In the genomic region with DNA sequence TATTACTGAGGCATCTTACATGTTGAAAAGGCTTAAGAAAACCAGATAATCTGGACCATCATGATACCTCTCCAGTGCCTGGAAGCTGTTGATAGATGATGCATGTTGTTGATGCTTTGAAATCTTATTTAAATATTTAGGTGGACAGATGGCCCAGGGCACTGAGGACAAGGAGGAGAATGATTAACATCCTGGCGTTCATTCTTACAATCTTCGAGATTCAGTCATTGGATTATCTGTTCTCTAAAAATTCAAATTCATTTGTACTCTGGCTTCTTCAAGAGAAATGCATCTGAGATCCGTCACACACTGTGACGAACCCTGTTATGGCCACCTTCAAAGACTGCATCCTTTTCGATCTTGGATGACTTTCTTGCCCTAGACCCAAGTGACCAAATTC, we compare ENCODE assay signal across 34 cellular contexts.
"Had no signal": no experiment of that assay in that cellular context is flagged by ENCODE, and none has a peak within 500 bp of the region (broad histone marks: within the 10 kb centered on the region; RNA-seq: fewer than 3 reads in every experiment).

No MANE protein-coding gene starts in this region.

- H3K36me3 Mint-ChIP-seq: activated CD4-positive, alpha-beta memory T cell treated with anti-CD3 and anti-CD28 coated beads for 36 hours; activated CD8-positive, alpha-beta memory T cell treated with anti-CD3 and anti-CD28 coated beads, Interleukin-2, amount 10 ng/mL, durations not matched to agents 7 days and 5 days; activated naive CD4-positive, alpha-beta T cell treated with anti-CD3 and anti-CD28 coated beads, Interleukin-2, amount 50 U/mL, for 24 hours; activated naive CD8-positive, alpha-beta T cell treated with anti-CD3 and anti-CD28 coated beads for 36 hours had no signal

- H3K27me3 Mint-ChIP-seq: activated CD4-positive, alpha-beta memory T cell treated with anti-CD3 and anti-CD28 coated beads for 36 hours; activated naive CD4-positive, alpha-beta T cell treated with anti-CD3 and anti-CD28 coated beads, Interleukin-2, amount 50 U/mL, for 24 hours; activated naive CD8-positive, alpha-beta T cell treated with anti-CD3 and anti-CD28 coated beads, Interleukin-2, amount 50 U/mL, for 24 hours; T-helper 17 cell had no signal

- H3K4me3 Mint-ChIP-seq: activated CD4-positive, alpha-beta memory T cell treated with anti-CD3 and anti-CD28 coated beads for 36 hours; activated CD8-positive, alpha-beta memory T cell treated with anti-CD3 and anti-CD28 coated beads, Interleukin-2, amount 10 ng/mL, durations not matched to agents 7 days and 5 days; activated CD8-positive, alpha-beta T cell treated with anti-CD3 and anti-CD28 coated beads, Interleukin-2, amount 10 ng/mL, durations not matched to agents 7 days and 5 days; activated naive CD4-positive, alpha-beta T cell treated with anti-CD3 and anti-CD28 coated beads for 36 hours; activated naive CD4-positive, alpha-beta T cell treated with anti-CD3 and anti-CD28 coated beads, Interleukin-2, amount 50 U/mL, for 24 hours; activated naive CD8-positive, alpha-beta T cell treated with anti-CD3 and anti-CD28 coated beads for 36 hours; activated naive CD8-positive, alpha-beta T cell treated with anti-CD3 and anti-CD28 coated beads, Interleukin-2, amount 50 U/mL, for 24 hours; activated T-helper 1 cell treated with anti-CD3 and anti-CD28 coated beads, Interleukin-12 subunit alpha, Interleukin-12 subunit beta, Interleukin-2, Interleukin-4 antibody, amounts not matched to agents 30 ng/mL and 10 ng/mL and 1 ng/mL, durations not matched to agents 14 hours and 24 hours and 36 hours; effector memory CD8-positive, alpha-beta T cell; T-helper 17 cell; T-helper 2 cell treated with Interferon-gamma antibody and Interleukin-4, amounts not matched to agents 5 μg/mL and 100 μg/mL, for 36 hours had no signal

- DNase-seq: activated CD4-positive, alpha-beta memory T cell treated with anti-CD3 and anti-CD28 coated beads for 36 hours; activated CD4-positive, alpha-beta T cell treated with anti-CD3 and anti-CD28 coated beads for 1 hour; activated CD4-positive, alpha-beta T cell treated with anti-CD3 and anti-CD28 coated beads for 4 hours; activated CD4-positive, CD25-positive, alpha-beta regulatory T cell; activated CD8-positive, alpha-beta memory T cell treated with anti-CD3 and anti-CD28 coated beads, Interleukin-2, amount 10 ng/mL, durations not matched to agents 7 days and 5 days; activated CD8-positive, alpha-beta memory T cell treated with anti-CD3 and anti-CD28 coated beads, Interleukin-2, amount 50 U/mL, for 4 hours; activated CD8-positive, alpha-beta T cell treated with anti-CD3 and anti-CD28 coated beads, Interleukin-2, amount 10 ng/mL, durations not matched to agents 7 days and 5 days; activated effector memory CD4-positive, alpha-beta T cell treated with anti-CD3 and anti-CD28 coated beads, Interleukin-2, amount 50 U/mL, for 16 hours; activated naive CD4-positive, alpha-beta T cell treated with anti-CD3 and anti-CD28 coated beads for 36 hours; activated naive CD8-positive, alpha-beta T cell treated with anti-CD3 and anti-CD28 coated beads for 36 hours; activated naive CD8-positive, alpha-beta T cell treated with anti-CD3 and anti-CD28 coated beads, Interleukin-2, amount 50 U/mL, for 24 hours; activated T-cell treated with anti-CD3 and anti-CD28 coated beads, Interleukin-2, amount 50 U/mL, for 1 hour; activated T-cell treated with anti-CD3 and anti-CD28 coated beads, Interleukin-2, amount 50 U/mL, for 48 hours; adrenal gland; amygdala; aorta; body of pancreas; caudate nucleus; cortex of kidney; dermis blood vessel endothelial cell; effector CD4-positive, alpha-beta T cell; effector memory CD8-positive, alpha-beta T cell; erythroblast; foreskin keratinocyte; gastrocnemius medialis; heart right ventricle; T-helper 1 cell; T-helper 17 cell; T1000 had no signal

- FAIRE-seq: colon had no signal

- H3K4me1 Mint-ChIP-seq: activated CD8-positive, alpha-beta memory T cell treated with anti-CD3 and anti-CD28 coated beads, Interleukin-2, amount 10 ng/mL, durations not matched to agents 7 days and 5 days; activated naive CD4-positive, alpha-beta T cell treated with anti-CD3 and anti-CD28 coated beads, Interleukin-2, amount 50 U/mL, for 24 hours; activated naive CD8-positive, alpha-beta T cell treated with anti-CD3 and anti-CD28 coated beads for 36 hours; activated naive CD8-positive, alpha-beta T cell treated with anti-CD3 and anti-CD28 coated beads, Interleukin-2, amount 50 U/mL, for 24 hours; T-helper 17 cell had no signal

- H3K9me3 Mint-ChIP-seq: activated CD4-positive, alpha-beta memory T cell treated with anti-CD3 and anti-CD28 coated beads for 36 hours; activated naive CD4-positive, alpha-beta T cell treated with anti-CD3 and anti-CD28 coated beads for 36 hours; activated naive CD4-positive, alpha-beta T cell treated with anti-CD3 and anti-CD28 coated beads, Interleukin-2, amount 50 U/mL, for 24 hours; activated naive CD8-positive, alpha-beta T cell treated with anti-CD3 and anti-CD28 coated beads for 36 hours; activated naive CD8-positive, alpha-beta T cell treated with anti-CD3 and anti-CD28 coated beads, Interleukin-2, amount 50 U/mL, for 24 hours; activated T-helper 1 cell treated with anti-CD3 and anti-CD28 coated beads, Interleukin-12 subunit alpha, Interleukin-12 subunit beta, Interleukin-2, Interleukin-4 antibody, amounts not matched to agents 30 ng/mL and 10 ng/mL and 1 ng/mL, durations not matched to agents 14 hours and 24 hours and 36 hours; activated T-helper 2 cell treated with anti-CD3 and anti-CD28 coated beads, Interferon-gamma antibody, Interleukin-2, Interleukin-4, amounts not matched to agents 10 μg/mL and 5 μg/mL and 100 μg/mL, durations not matched to agents 14 hours and 24 hours and 36 hours; effector memory CD8-positive, alpha-beta T cell; T-helper 2 cell treated with Interferon-gamma antibody and Interleukin-4, amounts not matched to agents 5 μg/mL and 100 μg/mL, for 36 hours had no signal

- ATAC-seq: activated CD8-positive, alpha-beta memory T cell treated with anti-CD3 and anti-CD28 coated beads, Interleukin-2, amount 10 ng/mL, durations not matched to agents 7 days and 5 days; activated CD8-positive, alpha-beta T cell treated with anti-CD3 and anti-CD28 coated beads, Interleukin-2, amount 10 ng/mL, durations not matched to agents 7 days and 5 days; activated naive CD8-positive, alpha-beta T cell treated with anti-CD3 and anti-CD28 coated beads, Interleukin-2, amount 50 U/mL, for 24 hours; body of pancreas; effector memory CD8-positive, alpha-beta T cell; foreskin keratinocyte; gastrocnemius medialis; heart right ventricle; T-helper 17 cell had no signal

- H3K27ac Mint-ChIP-seq: activated CD4-positive, alpha-beta memory T cell treated with anti-CD3 and anti-CD28 coated beads for 36 hours; activated CD8-positive, alpha-beta memory T cell treated with anti-CD3 and anti-CD28 coated beads, Interleukin-2, amount 10 ng/mL, durations not matched to agents 7 days and 5 days; activated CD8-positive, alpha-beta T cell treated with anti-CD3 and anti-CD28 coated beads, Interleukin-2, amount 10 ng/mL, durations not matched to agents 7 days and 5 days; activated naive CD4-positive, alpha-beta T cell treated with anti-CD3 and anti-CD28 coated beads for 36 hours; activated naive CD4-positive, alpha-beta T cell treated with anti-CD3 and anti-CD28 coated beads, Interleukin-2, amount 50 U/mL, for 24 hours; activated naive CD8-positive, alpha-beta T cell treated with anti-CD3 and anti-CD28 coated beads for 36 hours; activated naive CD8-positive, alpha-beta T cell treated with anti-CD3 and anti-CD28 coated beads, Interleukin-2, amount 50 U/mL, for 24 hours; activated T-helper 1 cell treated with anti-CD3 and anti-CD28 coated beads, Interleukin-12 subunit alpha, Interleukin-12 subunit beta, Interleukin-2, Interleukin-4 antibody, amounts not matched to agents 30 ng/mL and 10 ng/mL and 1 ng/mL, durations not matched to agents 14 hours and 24 hours and 36 hours; activated T-helper 2 cell treated with anti-CD3 and anti-CD28 coated beads, Interferon-gamma antibody, Interleukin-2, Interleukin-4, amounts not matched to agents 10 μg/mL and 5 μg/mL and 100 μg/mL, durations not matched to agents 14 hours and 24 hours and 36 hours; effector memory CD8-positive, alpha-beta T cell; T-helper 17 cell; T-helper 2 cell treated with Interferon-gamma antibody and Interleukin-4, amounts not matched to agents 5 μg/mL and 100 μg/mL, for 36 hours had no signal
